24 cellular contexts compared by ENCODE assay signal in the genomic region with DNA sequence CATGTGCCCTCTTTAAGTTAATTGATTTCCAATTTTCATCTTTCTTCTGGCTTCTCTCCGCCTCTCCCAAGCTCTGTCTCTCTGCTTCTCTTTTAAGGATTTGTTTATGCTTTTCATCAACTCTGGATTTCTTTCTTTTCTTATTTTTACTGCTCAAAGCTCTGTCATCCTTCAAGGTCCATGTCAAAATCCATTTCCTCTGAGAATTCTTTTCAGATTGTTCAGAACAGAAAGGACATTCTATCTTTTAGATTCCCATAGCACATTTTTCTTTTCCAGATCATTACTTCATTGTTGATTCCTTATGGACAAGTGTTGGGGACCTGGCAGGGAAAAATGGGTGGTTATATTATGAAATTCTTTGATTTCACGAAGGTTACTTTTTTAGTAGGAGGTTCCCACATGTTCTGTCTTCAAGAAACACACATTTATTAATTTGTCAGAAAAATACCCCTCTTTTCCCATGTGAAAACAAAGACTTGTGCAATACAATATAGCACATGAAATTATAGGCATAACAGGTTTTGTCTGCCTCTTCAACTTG.
"Had no signal": no experiment of that assay in that cellular context is flagged by ENCODE, and none has a peak within 500 bp of the region (broad histone marks: within the 10 kb centered on the region; RNA-seq: fewer than 3 reads in every experiment).

No MANE protein-coding gene starts in this region.

- H3K27me3 Mint-ChIP-seq: activated CD8-positive, alpha-beta T cell treated with anti-CD3 and anti-CD28 coated beads for 36 hours had no signal

- H3K4me3 Mint-ChIP-seq: activated CD8-positive, alpha-beta T cell treated with anti-CD3 and anti-CD28 coated beads for 36 hours; activated T-cell treated with anti-CD3 and anti-CD28 coated beads, Interleukin-2, amount 50 U/mL, for 4 hours; nephron progenitor cell; T-helper 2 cell treated with Interferon-gamma antibody and Interleukin-4, amounts not matched to agents 5 μg/mL and 100 μg/mL, for 36 hours; WTC11 had no signal

- H3K9me3 Mint-ChIP-seq: activated CD8-positive, alpha-beta T cell treated with anti-CD3 and anti-CD28 coated beads for 36 hours; activated T-cell treated with anti-CD3 and anti-CD28 coated beads, Interleukin-2, amount 50 U/mL, for 4 hours had no signal

- H3K27ac ChIP-seq: esophagus squamous epithelium, foreskin keratinocyte, lower lobe of right lung, sigmoid colon, thyroid gland had no signal

- ATAC-seq: activated CD8-positive, alpha-beta T cell treated with anti-CD3 and anti-CD28 coated beads for 36 hours; activated T-cell treated with anti-CD3 and anti-CD28 coated beads, Interleukin-2, amount 50 U/mL, for 4 hours; foreskin keratinocyte; WTC11 had no signal

- H3K4me3 ChIP-seq: adrenal gland, esophagus squamous epithelium, lower lobe of right lung, sigmoid colon, thyroid gland had no signal

- H3K27me3 ChIP-seq: foreskin keratinocyte, sigmoid colon, thyroid gland had no signal

- H3K27ac Mint-ChIP-seq: activated CD8-positive, alpha-beta T cell treated with anti-CD3 and anti-CD28 coated beads for 36 hours; nephron progenitor cell; T-helper 2 cell treated with Interferon-gamma antibody and Interleukin-4, amounts not matched to agents 5 μg/mL and 100 μg/mL, for 36 hours; WTC11 had no signal

- H3K36me3 Mint-ChIP-seq: WTC11 had no signal

- DNase-seq: activated CD4-positive, alpha-beta T cell treated with anti-CD3 and anti-CD28 coated beads for 48 hours; activated CD8-positive, alpha-beta T cell treated with anti-CD3 and anti-CD28 coated beads for 36 hours; activated effector memory CD4-positive, alpha-beta T cell treated with anti-CD3 and anti-CD28 coated beads, Interleukin-2, amount 50 U/mL, for 16 hours; activated naive CD4-positive, alpha-beta T cell treated with anti-CD3 and anti-CD28 coated beads, Interleukin-2, amount 50 U/mL, for 16 hours; activated T-cell treated with anti-CD3 and anti-CD28 coated beads, Interleukin-2, amount 50 U/mL, for 4 hours; adrenal gland; dermis blood vessel endothelial cell; effector memory CD4-positive, alpha-beta T cell; esophagus squamous epithelium; foreskin keratinocyte; hippocampal formation; islet precursor cell; lower lobe of right lung; nephron progenitor cell; occipital lobe; posterior cingulate gyrus; sigmoid colon; spleen; stimulated activated CD8-positive, alpha-beta memory T cell treated with anti-CD3 and anti-CD28 coated beads, Interleukin-4, amount 100 ng/mL, for 48 hours; stimulated activated naive CD4-positive, alpha-beta T cell treated with Interleukin-2 at 50 U/mL for 16 hours; thyroid gland had no signal

- FAIRE-seq: TTC549 had no signal

- H3K9me3 ChIP-seq: adrenal gland, esophagus squamous epithelium, lower lobe of right lung, sigmoid colon, thyroid gland had no signal

- H3K36me3 ChIP-seq: adrenal gland, esophagus squamous epithelium, lower lobe of right lung, sigmoid colon, spleen, thyroid gland had no signal
